Comparison of ENCODE assay signal across 10 cellular contexts in the genomic region with DNA sequence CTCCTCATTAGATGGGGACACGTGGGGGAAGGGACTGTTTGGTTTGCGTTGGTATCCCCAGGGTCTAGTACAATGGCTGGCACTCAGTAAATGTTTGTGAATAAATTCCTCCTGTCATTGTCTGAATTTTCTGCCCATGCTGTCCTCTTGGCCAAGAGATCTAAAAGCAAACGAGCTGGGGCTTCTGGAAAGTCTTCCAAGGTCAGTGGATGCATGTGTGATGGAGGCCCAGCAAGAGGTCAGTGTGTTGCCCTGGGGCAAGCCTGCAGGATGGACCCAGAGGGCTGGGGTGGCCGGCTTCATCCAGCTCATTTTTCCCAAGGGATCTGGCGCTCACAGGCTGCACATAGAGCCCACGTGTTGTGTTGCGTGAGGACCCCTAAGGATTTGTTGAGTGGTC. TPM values are rescaled to one million over a fixed set of nuclear protein-coding genes. Genes with fewer than 3 reads are reported as not detected.
A peak's percentile ranks its signal among the peaks of the same experiment; 100 is the strongest.
DNase-seq lines count a peak whose midpoint lies in the region; ATAC-seq and TF ChIP-seq lines count a peak whose summit lies in the region.
"Had no signal": no experiment of that assay in that cellular context is flagged by ENCODE, and none has a peak within 500 bp of the region (broad histone marks: within the 10 kb centered on the region; RNA-seq: fewer than 3 reads in every experiment).

No MANE protein-coding gene starts in this region.

- no peak for DNase-seq in activated T-cell treated with anti-CD3 and anti-CD28 coated beads, Interleukin-2, amount 50 U/mL, for 72 hours
- no peak for DNase-seq in activated T-cell treated with anti-CD3 and anti-CD28 coated beads, Interleukin-2, amount 50 U/mL, for 1 hour
- DNase-seq in dermis blood vessel endothelial cell (peak; percentile 32), naive B cell (no peak), type B pancreatic cell (ENCODE audit: extremely low spot score, unreplicated experiment) (no peak), ecto neural progenitor cell (ENCODE audit: low spot score) (no peak)
- DNase-seq: NCI-H2081 treated with DMSO at 0.1 percent for 48 hours; stimulated activated CD4-positive, alpha-beta T cell treated with anti-CD3 and anti-CD28 coated beads, Interleukin-4, amount 100 ng/mL, for 1 hour had no signal

- H3K9me3 Mint-ChIP-seq in activated T-cell treated with anti-CD3 and anti-CD28 coated beads, Interleukin-2, amount 50 U/mL, for 72 hours = no peaks in the 10 kb centered on the region
- H3K9me3 Mint-ChIP-seq in naive B cell (no peaks in the 10 kb centered on the region), type B pancreatic cell (no peaks in the 10 kb centered on the region)

- ATAC-seq in activated T-cell treated with anti-CD3 and anti-CD28 coated beads, Interleukin-2, amount 50 U/mL, for 72 hours (replicated peaks in 1 of 2) = no peak
- ATAC-seq in naive B cell (ENCODE audit: low read depth in 2 of 2) (no peak), GM21825 (IDR thresholded peaks at IDR 0.05; ENCODE audit: unreplicated experiment) (no peak), HG03139 (IDR thresholded peaks at IDR 0.05; ENCODE audit: unreplicated experiment) (no peak)

- H3K4me1 Mint-ChIP-seq in activated T-cell treated with anti-CD3 and anti-CD28 coated beads, Interleukin-2, amount 50 U/mL, for 72 hours (ENCODE audit: low read depth) = peaks cover 25% of the 10 kb centered on the region
- peaks cover 38 to 63% (median 60%) of the 10 kb centered on the region in 3 donors for H3K4me1 Mint-ChIP-seq in naive B cell
- peaks cover 53% of the 10 kb centered on the region for H3K4me1 Mint-ChIP-seq in type B pancreatic cell (ENCODE audit: unreplicated experiment)

- no peak overlapping the region for H3K27ac Mint-ChIP-seq in activated T-cell treated with anti-CD3 and anti-CD28 coated beads, Interleukin-2, amount 50 U/mL, for 72 hours
- H3K27ac Mint-ChIP-seq in naive B cell (peak overlapping the region in 5 of 6 donors; percentile 72 to 94 (median 93)), type B pancreatic cell (peak overlapping the region; percentile 98)

- H3K4me3 Mint-ChIP-seq in activated T-cell treated with anti-CD3 and anti-CD28 coated beads, Interleukin-2, amount 50 U/mL, for 72 hours = peak overlapping the region; percentile 17 to 45
- H3K4me3 Mint-ChIP-seq in naive B cell (peak overlapping the region in 6 of 8 donors; percentile 32 to 99 (median 68)), type B pancreatic cell (peak overlapping the region; percentile 58)

- no peak for TF ChIP-seq CTCF in type B pancreatic cell (conservative IDR thresholded peaks at IDR 0.05)

- peaks cover 4% of the 10 kb centered on the region for H3K27me3 Mint-ChIP-seq in activated T-cell treated with anti-CD3 and anti-CD28 coated beads, Interleukin-2, amount 50 U/mL, for 72 hours (ENCODE audit: low read depth)
- H3K27me3 Mint-ChIP-seq in naive B cell (no peaks in the 10 kb centered on the region), type B pancreatic cell (no peaks in the 10 kb centered on the region)

- H3K36me3 Mint-ChIP-seq in activated T-cell treated with anti-CD3 and anti-CD28 coated beads, Interleukin-2, amount 50 U/mL, for 72 hours (ENCODE audit: insufficient read depth in 2 of 2) = no peaks in the 10 kb centered on the region
- H3K36me3 Mint-ChIP-seq in naive B cell (no peaks in the 10 kb centered on the region), type B pancreatic cell (no peaks in the 10 kb centered on the region)

RNA-seq across cellular contexts. Expression of gene JUN, which starts 30.0 kb away (rescaled TPM):
- 10 to 100 TPM; 36.5 to 40.5 TPM for total RNA-seq in activated T-cell treated with anti-CD3 and anti-CD28 coated beads, Interleukin-2, amount 50 U/mL, for 72 hours
- total RNA-seq in dermis blood vessel endothelial cell (73.5 and 159 TPM in 2 replicates), type B pancreatic cell (ENCODE audit: low replicate concordance) (160 and 262 TPM in 2 replicates)
- 100 to 1,000 TPM in 5 of 6 donors, 10 to 100 TPM in 1; 65.0 to 352 (median 221) TPM for polyA plus RNA-seq in naive B cell (ENCODE audit: low read depth in 6 of 6)
